In genomic region chr3:9916346-9916733, GRCh38 we compare ENCODE assay signal across 8 cellular contexts. TPM values are rescaled to one million over a fixed set of nuclear protein-coding genes. Genes with fewer than 3 reads are reported as not detected.
DNase-seq lines count a peak whose midpoint lies in the region; ATAC-seq and TF ChIP-seq lines count a peak whose summit lies in the region.

No MANE protein-coding gene starts in this region.

- ATAC-seq in PC-3 (peak; percentile 49), HG02938 (IDR thresholded peaks at IDR 0.05; ENCODE audit: unreplicated experiment) (no peak)

- no peaks in the 10 kb centered on the region for H3K9me3 Mint-ChIP-seq in CD4-positive, alpha-beta memory T cell
- H3K9me3 Mint-ChIP-seq in osteocyte (ENCODE audit: unreplicated experiment) = no peaks in the 10 kb centered on the region

- no peaks in the 10 kb centered on the region for H3K9me2 ChIP-seq in PC-3 (replicated peaks; ENCODE audit: low read length)

- no peak for TF ChIP-seq POLR2A in erythroblast (IDR thresholded peaks at IDR 0.05; ENCODE audit: low read length)

- H3K27ac ChIP-seq in CD4-positive, alpha-beta memory T cell (ENCODE audit: low read depth, low read length) = no peak overlapping the region
- H3K27ac ChIP-seq in PC-3 (ENCODE audit: low read length) = peak overlapping the region; percentile 99

- peaks cover 26% of the 10 kb centered on the region for H3K79me2 ChIP-seq in PC-3 (ENCODE audit: low read length)

- intact Hi-C loops in CD4-positive, alpha-beta memory T cell (cut with micrococcal nuclease) = no loop called here
- intact Hi-C loops in PC-3 (cut with micrococcal nuclease) = loop anchor here (1.0 to 5.0 kb wide), 8 partner anchors 17 to 67 kb away; partner anchors contain the start of genes CIDEC and CRELD1

- TF ChIP-seq CTCF in PC-3 (conservative IDR thresholded peaks at IDR 0.05; ENCODE audit: low read depth, low read length) = no peak
- no peak for TF ChIP-seq CTCF in epithelial cell of esophagus (IDR thresholded peaks at IDR 0.05; ENCODE audit: insufficient read depth, low read depth, low read length, missing control alignments)
- TF ChIP-seq CTCF in osteocyte (IDR thresholded peaks at IDR 0.05) = no peak

- no peaks in the 10 kb centered on the region for H3K27me3 ChIP-seq in CD4-positive, alpha-beta memory T cell (ENCODE audit: insufficient read depth, low read length)
- no peaks in the 10 kb centered on the region for H3K27me3 ChIP-seq in PC-3 (ENCODE audit: low read length)

- peaks cover 0 to 2% of the 10 kb centered on the region in 2 donors for H3K27me3 Mint-ChIP-seq in CD4-positive, alpha-beta memory T cell
- H3K27me3 Mint-ChIP-seq in osteocyte (ENCODE audit: unreplicated experiment) = no peaks in the 10 kb centered on the region

- peaks cover 29% of the 10 kb centered on the region for H3K4me1 ChIP-seq in CD4-positive, alpha-beta memory T cell (ENCODE audit: insufficient read depth, low read length)
- H3K4me1 ChIP-seq in PC-3 (ENCODE audit: insufficient read depth, low read length) = peaks cover 67% of the 10 kb centered on the region

- H3K36me3 Mint-ChIP-seq in CD4-positive, alpha-beta memory T cell = no peaks in the 10 kb centered on the region
- H3K36me3 Mint-ChIP-seq in osteocyte (ENCODE audit: unreplicated experiment) = no peaks in the 10 kb centered on the region

- no peak for DNase-seq in CD4-positive, alpha-beta memory T cell
- peak; percentile 89 for DNase-seq in PC-3
- peak; percentile 64 for DNase-seq in epithelial cell of esophagus (ENCODE audit: low read depth)
- DNase-seq in osteocyte (ENCODE audit: extremely low spot score, unreplicated experiment) = no peak
- DNase-seq in effector CD4-positive, alpha-beta T cell = no peak
- no peak for DNase-seq in SKM-1 (lab: John Stamatoyannopoulos, UW; ENCODE audit: unreplicated experiment)
- no peak for DNase-seq in erythroblast (lab: John Stamatoyannopoulos, UW)

- CTCF ChIA-PET in CD4-positive, alpha-beta memory T cell (lab: Charles Lee; ENCODE audit: partially characterized antibody) = interaction anchor here (1.2 to 1.7 kb wide), 2 partner anchors 16 to 30 kb away, joined by 4 read pairs; no protein-coding TSS in a partner anchor
- CTCF ChIA-PET in PC-3 (lab: Charles Lee) = interaction anchor here (0.7 to 1.2 kb wide), 2 partner anchors 15 to 18 kb away, joined by 3 read pairs; no protein-coding TSS in a partner anchor

- no peaks in the 10 kb centered on the region for H3K36me3 ChIP-seq in CD4-positive, alpha-beta memory T cell (ENCODE audit: insufficient read depth, low read length)
- H3K36me3 ChIP-seq in PC-3 (ENCODE audit: low read depth, low read length) = 0 out of 2 replicates have a peak, but pooled peaks cover 2% of the 10 kb centered on the region

- peak overlapping the region; percentile 99 for H3K4me2 ChIP-seq in PC-3 (ENCODE audit: low read length)

- H3K4me3 Mint-ChIP-seq in CD4-positive, alpha-beta memory T cell = peak overlapping the region; percentile 64 to 85 (median 75)
- H3K4me3 Mint-ChIP-seq in osteocyte (ENCODE audit: unreplicated experiment) = peak overlapping the region; percentile 75

- peaks cover 13 to 20% (median 16%) of the 10 kb centered on the region in 4 donors for H3K4me1 Mint-ChIP-seq in CD4-positive, alpha-beta memory T cell
- H3K4me1 Mint-ChIP-seq in osteocyte (ENCODE audit: unreplicated experiment) = peaks cover 53% of the 10 kb centered on the region

- H3K9ac ChIP-seq in PC-3 (ENCODE audit: low read length) = peak overlapping the region; percentile 94

- H2AFZ ChIP-seq in PC-3 (ENCODE audit: low read length) = no peak overlapping the region

- H4K20me1 ChIP-seq in PC-3 (ENCODE audit: low read length) = no peaks in the 10 kb centered on the region

- POLR2A ChIA-PET in CD4-positive, alpha-beta memory T cell (lab: Charles Lee; ENCODE audit: partially characterized antibody) = interaction anchor here (1.3 to 6.5 kb wide), 3 partner anchors 14 to 26 kb away, joined by 6 to 53 read pairs (median 12); partner anchors contain the start of genes CRELD1, IL17RE and JAGN1
- POLR2A ChIA-PET in PC-3 (lab: Charles Lee; ENCODE audit: unreplicated experiment) = interaction anchor here (0.6 to 1.4 kb wide), 3 partner anchors 17 to 235 kb away, joined by 6 to 25 read pairs (median 7); partner anchors contain the start of genes ARPC4 and CRELD1

- peak overlapping the region in 2 of 7 donors; percentile 51 to 59 for H3K27ac Mint-ChIP-seq in CD4-positive, alpha-beta memory T cell
- peak overlapping the region; percentile 89 for H3K27ac Mint-ChIP-seq in osteocyte (ENCODE audit: unreplicated experiment)

- no peaks in the 10 kb centered on the region for H3K9me3 ChIP-seq in CD4-positive, alpha-beta memory T cell (ENCODE audit: control insufficient read depth in 1 of 2, low read length in 2 of 2)
- H3K9me3 ChIP-seq in PC-3 (ENCODE audit: low read length) = no peaks in the 10 kb centered on the region

- no peaks in the 10 kb centered on the region for H3F3A ChIP-seq in PC-3 (ENCODE audit: low read length, unreplicated experiment)

- H3K4me3 ChIP-seq in CD4-positive, alpha-beta memory T cell (ENCODE audit: low read length in 2 of 2) = no peak overlapping the region
- H3K4me3 ChIP-seq in PC-3 (ENCODE audit: low read length) = peak overlapping the region; percentile 75
- no peak overlapping the region for H3K4me3 ChIP-seq in epithelial cell of esophagus (ENCODE audit: low read length)

- BruUV-seq in PC-3 (replicated peaks; lab: Mats Ljungman, UMichigan) = TSS peak; percentile 89

RNA-seq across cellular contexts. Expression of gene IL17RC, which starts 0.6 kb away (rescaled TPM):
- total RNA-seq in CD4-positive, alpha-beta memory T cell = under 1 TPM; 0.61 to 0.81 TPM
- polyA plus RNA-seq in CD4-positive, alpha-beta memory T cell = 1 to 10 TPM; 5.9 to 8.4 TPM
- total RNA-seq in PC-3 (2014; rRNA removed) (116 and 138 TPM in 2 replicates), osteocyte (36.5 and 36.6 TPM in 2 replicates)

RNA-seq across cellular contexts. Expression of gene IL17RE, which starts 13.7 kb away (rescaled TPM):
- 1 to 10 TPM; 1.5 to 2.4 TPM for total RNA-seq in CD4-positive, alpha-beta memory T cell
- 1 to 10 TPM in 1 of 2 donors, under 1 TPM in 1; 0.65 to 1.6 TPM for polyA plus RNA-seq in CD4-positive, alpha-beta memory T cell
- total RNA-seq in PC-3 (2014; rRNA removed) (4.0 and 4.7 TPM in 2 replicates), osteocyte (0.89 and 1.4 TPM in 2 replicates)

RNA-seq across cellular contexts. Expression of gene CRELD1, which starts 17.3 kb away (rescaled TPM):
- 10 to 100 TPM; 47.7 to 58.2 TPM for total RNA-seq in CD4-positive, alpha-beta memory T cell
- 10 to 100 TPM; 17.3 to 28.2 TPM for polyA plus RNA-seq in CD4-positive, alpha-beta memory T cell
- 22.0 and 28.3 TPM in 2 replicates for total RNA-seq in PC-3 (2014; rRNA removed)
- total RNA-seq in osteocyte = 24.8 and 25.3 TPM in 2 replicates

RNA-seq across cellular contexts. Expression of gene JAGN1, which starts 25.9 kb away (rescaled TPM):
- total RNA-seq in CD4-positive, alpha-beta memory T cell = 10 to 100 TPM; 26.5 to 29.1 TPM
- polyA plus RNA-seq in CD4-positive, alpha-beta memory T cell = 10 to 100 TPM; 40.8 to 48.3 TPM
- total RNA-seq in PC-3 (2014; rRNA removed) (32.5 and 34.1 TPM in 2 replicates), osteocyte (28.5 and 31.5 TPM in 2 replicates)

RNA-seq across cellular contexts. Expression of gene PRRT3, which starts 35.9 kb away (rescaled TPM):
- 1 to 10 TPM; 8.2 to 9.8 TPM for total RNA-seq in CD4-positive, alpha-beta memory T cell
- polyA plus RNA-seq in CD4-positive, alpha-beta memory T cell = 1 to 10 TPM; 2.9 to 4.6 TPM
- total RNA-seq in PC-3 (2014; rRNA removed) = 4.4 and 5.0 TPM in 2 replicates
- total RNA-seq in osteocyte = 6.6 and 7.9 TPM in 2 replicates

Comparison
In these comparisons a context has a peak if more than half of its experiments do, and no peak if none do; other contexts are left out.
1. DNase-seq: peak in PC-3 (single experiment) and epithelial cell of esophagus (single experiment); none in CD4-positive, alpha-beta memory T cell (0 of 5), osteocyte (single experiment), effector CD4-positive, alpha-beta T cell (single experiment), SKM-1 (single experiment) and erythroblast (0 of 2).
2. RNA of gene IL17RC, which starts 0.6 kb away (total RNA-seq): 116 to 138 TPM in PC-3 and 36.5 to 36.6 TPM in osteocyte; 0.61 to 0.81 TPM in CD4-positive, alpha-beta memory T cell; every median in the first group is over 10 times any median in the second.